In the genomic region with DNA sequence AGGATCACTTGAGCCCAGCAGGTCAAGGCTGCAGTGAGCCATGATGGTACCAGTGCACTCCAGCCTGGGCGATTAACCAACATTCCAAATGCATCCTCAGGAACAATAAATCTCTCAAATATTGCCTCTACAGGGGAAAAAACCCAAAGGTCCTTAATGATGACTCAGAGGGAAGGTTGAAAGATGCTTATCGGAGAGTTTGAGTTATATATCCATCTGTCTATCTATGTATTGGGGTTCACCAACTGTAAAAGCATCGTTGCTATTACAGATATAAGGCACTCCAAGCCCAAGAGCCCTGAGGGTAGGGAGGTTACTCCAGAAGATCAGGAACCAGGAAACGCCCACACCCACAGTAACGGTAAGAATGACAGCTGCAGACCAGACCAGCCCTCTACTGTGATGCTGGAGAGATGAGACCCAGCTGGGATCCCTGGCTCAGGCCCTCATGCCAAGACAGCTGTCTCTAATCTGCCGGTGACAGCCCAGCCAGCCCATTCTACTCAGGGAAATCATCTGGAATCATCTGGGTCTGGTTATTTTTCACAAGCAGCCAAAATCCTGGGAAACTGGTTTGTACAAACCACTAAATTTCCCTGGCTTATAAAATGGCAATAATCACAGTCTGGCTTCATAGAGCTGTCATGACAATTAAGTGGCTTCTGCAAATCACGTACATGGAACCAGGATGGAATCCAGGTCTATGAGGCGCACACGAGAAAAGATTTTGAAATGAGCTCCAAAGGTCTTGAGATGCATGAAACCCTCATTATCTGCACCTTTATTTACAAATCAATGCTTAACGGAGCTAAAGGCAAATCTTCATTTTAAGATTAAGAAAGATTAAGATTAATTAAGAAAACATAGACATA, we compare ENCODE assay signal across 10 cellular contexts. TPM values are rescaled to one million over a fixed set of nuclear protein-coding genes. Genes with fewer than 3 reads are reported as not detected.
DNase-seq lines count a peak whose midpoint lies in the region; ATAC-seq, FAIRE-seq and TF ChIP-seq lines count a peak whose summit lies in the region.
"Had no signal": no experiment of that assay in that cellular context is flagged by ENCODE, and none has a peak within 500 bp of the region (broad histone marks: within the 10 kb centered on the region; RNA-seq: fewer than 3 reads in every experiment).

No MANE protein-coding gene starts in this region.

- no peak overlapping the region for H3K4me2 ChIP-seq in K562 (ENCODE audit: insufficient read depth, low read length)

- in situ Hi-C loops in K562 (cut with MboI) (no loop called here), brain microvascular endothelial cell (cut with HindIII; ENCODE audit: low pct_ligation_motif_present, low sequenced_read_pairs) (no loop called here), GM13976 (cut with MboI; ENCODE audit: low sequenced_read_pairs, unreplicated experiment) (no loop called here)

- no peak overlapping the region for H2AFZ ChIP-seq in K562 (ENCODE audit: low read depth, low read length)

- H3K36me3 Mint-ChIP-seq in CD8-positive, alpha-beta T cell, result no peaks in the 10 kb centered on the region

- peaks cover 33% of the 10 kb centered on the region for H3K4me1 ChIP-seq in CD8-positive, alpha-beta T cell (ENCODE audit: insufficient read depth, low read length)
- H3K4me1 ChIP-seq in K562 (replicated peaks in 1 of 2; ENCODE audit: control insufficient read depth in 2 of 2, insufficient read depth in 2 of 2, low read length in 2 of 2) (no peaks in the 10 kb centered on the region; a peak in 1 of 5 replicates), mucosa of descending colon (ENCODE audit: low read depth) (peaks cover 9% of the 10 kb centered on the region)

- CTCF ChIA-PET in CD8-positive, alpha-beta T cell (lab: Charles Lee), result interaction anchor here (0.7 to 9.7 kb wide), 11 partner anchors 9 to 117 kb away, joined by 3 to 158 read pairs (median 4); a partner anchor contains a TSS
- CTCF ChIA-PET in K562 (lab: Yijun Ruan, JAX; ENCODE audit: low intra/inter-chr PET ratio), result no interaction called here

- FAIRE-seq in K562 (lab: Jason Lieb, UNC), result no peak

- H3K4me1 Mint-ChIP-seq in CD8-positive, alpha-beta T cell (ENCODE audit: low read depth), result peaks cover 57% of the 10 kb centered on the region

- no peak for TF ChIP-seq RAD21 in K562 (CRISPR knock-in tag; conservative IDR thresholded peaks at IDR 0.05 in 1 of 2, IDR thresholded peaks at IDR 0.05 in 1 of 2)

- no peaks in the 10 kb centered on the region for H3K79me2 ChIP-seq in K562 (ENCODE audit: control insufficient read depth, insufficient read depth, low read length)

- H3K9ac ChIP-seq in K562 (ENCODE audit: insufficient read depth in 1 of 2, low read depth in 2 of 2, low read length in 2 of 2), result no peak overlapping the region

- H3K27me3 ChIP-seq in CD8-positive, alpha-beta T cell (ENCODE audit: insufficient read depth, low read length), result no peaks in the 10 kb centered on the region
- H3K27me3 ChIP-seq in MG63 (no peaks in the 10 kb centered on the region), K562 (ENCODE audit: control insufficient read depth in 2 of 2, insufficient read depth in 2 of 2, low read length in 2 of 2) (peaks cover 0 to 4% of the 10 kb centered on the region in 2 experiments; a peak in 1 of 5 replicates), brain microvascular endothelial cell (replicated peaks) (no peaks in the 10 kb centered on the region)

- peak; percentile 25 for ATAC-seq in CD8-positive, alpha-beta T cell
- ATAC-seq in K562 (no peak), mucosa of descending colon (peak; percentile 64), HG02870 (IDR thresholded peaks at IDR 0.05; ENCODE audit: unreplicated experiment) (no peak), HG02678 (IDR thresholded peaks at IDR 0.05; ENCODE audit: unreplicated experiment) (no peak)

- no peaks in the 10 kb centered on the region for H3K9me1 ChIP-seq in K562 (ENCODE audit: control insufficient read depth, insufficient read depth, low read length)

- no peaks in the 10 kb centered on the region for H4K20me1 ChIP-seq in K562 (replicated peaks; ENCODE audit: control insufficient read depth, insufficient read depth, low read length)

- TF ChIP-seq POLR2A in K562 (conservative IDR thresholded peaks at IDR 0.05), result no peak

- peak overlapping the region; percentile 10 for H3K4me3 ChIP-seq in CD8-positive, alpha-beta T cell (ENCODE audit: low read depth, low read length)
- H3K4me3 ChIP-seq in MG63, result no peak overlapping the region
- no peak overlapping the region for H3K4me3 ChIP-seq in K562
- H3K4me3 ChIP-seq in mucosa of descending colon, result no peak overlapping the region
- H3K4me3 ChIP-seq in brain microvascular endothelial cell (ENCODE audit: low read depth, low read length), result no peak overlapping the region

- H3K9me3 Mint-ChIP-seq in CD8-positive, alpha-beta T cell, result no peaks in the 10 kb centered on the region

- intact Hi-C loops in CD8-positive, alpha-beta T cell (cut with DNase I, micrococcal nuclease), result loop anchor here in 1 of 2 experiments (1.0 to 10.0 kb wide), 3 partner anchors 25 to 226 kb away; no protein-coding TSS in a partner anchor
- intact Hi-C loops in K562 (cut with micrococcal nuclease) (no loop called here), mucosa of descending colon (cut with DNase I, micrococcal nuclease) (no loop called here)

- no peak for TF ChIP-seq CTCF in CD8-positive, alpha-beta T cell (IDR thresholded peaks at IDR 0.05)
- TF ChIP-seq CTCF in K562 (IDR thresholded peaks at IDR 0.05 in 2 of 3, conservative IDR thresholded peaks at IDR 0.05 in 1 of 3; ENCODE audit: insufficient read depth in 2 of 3, low read depth in 1 of 3, low read length in 3 of 3) (no peak), mucosa of descending colon (IDR thresholded peaks at IDR 0.05) (no peak), brain microvascular endothelial cell (IDR thresholded peaks at IDR 0.05; ENCODE audit: low read depth, low read length, missing control alignments) (no peak), GM13976 (IDR thresholded peaks at IDR 0.05; ENCODE audit: borderline replicate concordance, control extremely low read depth, extremely low read depth, insufficient read depth, missing control alignments) (no peak)

- no peaks in the 10 kb centered on the region for H3K9me3 ChIP-seq in CD8-positive, alpha-beta T cell (ENCODE audit: low read length)
- H3K9me3 ChIP-seq in MG63, result peaks cover 5% of the 10 kb centered on the region
- no peaks in the 10 kb centered on the region; the same call in 1 of the 2 replicates for H3K9me3 ChIP-seq in K562 (replicated peaks; ENCODE audit: control insufficient read depth, insufficient read depth, low read depth, low read length)
- H3K9me3 ChIP-seq in mucosa of descending colon, result no peaks in the 10 kb centered on the region

- POLR2A ChIA-PET in CD8-positive, alpha-beta T cell (lab: Charles Lee), result interaction anchor here (0.6 to 2.9 kb wide), 13 partner anchors 8 to 339 kb away, joined by 3 to 25 read pairs (median 5); a partner anchor contains a TSS
- POLR2A ChIA-PET in K562 (lab: Yijun Ruan, JAX), result interaction anchor here (0.9 to 2.1 kb wide), 2 partner anchors 16 to 82 kb away, joined by 3 to 6 read pairs; no protein-coding TSS in a partner anchor

- BruUV-seq in K562 (replicated peaks; lab: Mats Ljungman, UMichigan), result no TSS peak

- 9% methylated on average over 10 of the region's 10 CpGs for WGBS in K562 (ENCODE audit: insufficient coverage, low coverage, missing lambda C conversion rate)

- peak overlapping the region; percentile 44 for H3K4me3 Mint-ChIP-seq in CD8-positive, alpha-beta T cell

- H3K36me3 ChIP-seq in CD8-positive, alpha-beta T cell (ENCODE audit: insufficient read depth, low read length), result no peaks in the 10 kb centered on the region
- H3K36me3 ChIP-seq in MG63 (no peaks in the 10 kb centered on the region), K562 (ENCODE audit: control insufficient read depth, insufficient read depth, low read length) (no peaks in the 10 kb centered on the region), mucosa of descending colon (ENCODE audit: low read depth) (no peaks in the 10 kb centered on the region), brain microvascular endothelial cell (replicated peaks) (no peaks in the 10 kb centered on the region)

- no peak for TF ChIP-seq EP300 in K562 (IDR thresholded peaks at IDR 0.05; ENCODE audit: low read length)

- no peaks in the 10 kb centered on the region for H3K27me3 Mint-ChIP-seq in CD8-positive, alpha-beta T cell (ENCODE audit: low read depth)

- peak overlapping the region; percentile 64 for H3K27ac ChIP-seq in CD8-positive, alpha-beta T cell (ENCODE audit: low read depth, low read length)
- no peak overlapping the region for H3K27ac ChIP-seq in K562 (ENCODE audit: extremely low read depth, low read depth, low read length)
- H3K27ac ChIP-seq in brain microvascular endothelial cell, result no peak overlapping the region

- peak in 2 of 7 experiments; percentile 22 to 33 for DNase-seq in CD8-positive, alpha-beta T cell
- DNase-seq in MG63, result peak; percentile 90
- no peak for DNase-seq in K562 (ENCODE audit: extremely low read depth in 1 of 4, low spot score in 3 of 4)
- peak; percentile 53 to 62 (median 57) for DNase-seq in mucosa of descending colon
- DNase-seq in brain microvascular endothelial cell, result no peak
- DNase-seq in GM13976 (ENCODE audit: low spot score), result no peak
- DNase-seq: nucleus accumbens had no signal

- peak overlapping the region; percentile 96 for H3K27ac Mint-ChIP-seq in CD8-positive, alpha-beta T cell

RNA-seq across cellular contexts. Expression of a gene that starts 23.8 kb away (rescaled TPM):
- not detected for total RNA-seq in CD8-positive, alpha-beta T cell
- not detected in 2 replicates for total RNA-seq in MG63 (2014; rRNA removed; shearing (Covaris generic); ENCODE audit: low replicate concordance)
- total RNA-seq in K562 (2011; cell fraction: chromatin; rRNA removed; ENCODE audit: low replicate concordance), result not detected in 2 replicates
- total RNA-seq in K562 (2011; cell fraction: nucleolus; rRNA removed), result not detected in 2 replicates
- total RNA-seq in K562 (2011; cell fraction: nucleoplasm; rRNA removed), result not detected in 2 replicates
- not detected in 2 replicates for total RNA-seq in K562 (2014; rRNA removed)
- not detected in 2 replicates for total RNA-seq in K562 (2014; rRNA removed; fragmentation: Illumina TruSeq; extraction: Trizol)
- not detected in 2 replicates for total RNA-seq in K562 (2015; rRNA removed; fragmentation: Illumina TruSeq; extraction: Trizol)
- not detected in 2 replicates for total RNA-seq in K562 (2021)
- not detected in 2 replicates for polyA plus RNA-seq in K562 (2011; rRNA removed)
- polyA plus RNA-seq in K562 (2011; cell fraction: cytosol; rRNA removed), result 0.07 TPM in 1 of 2 replicates, not detected in the other
- not detected in 2 replicates for polyA plus RNA-seq in K562 (2011; cell fraction: nucleus; rRNA removed)
- polyA plus RNA-seq in K562 (2012), result 0.25 TPM in 1 of 2 replicates, not detected in the other
- polyA plus RNA-seq in K562 (2014; fragmentation: Illumina TruSeq; extraction: Trizol), result not detected in 2 replicates
- under 1 TPM; 0.10 to 0.14 TPM for polyA plus RNA-seq in K562 (2014; fragmentation: Nextera tagmentation; extraction: Ambion mirVana)
- 0.36 TPM in 1 of 2 replicates, not detected in the other for polyA plus RNA-seq in K562 (2014; rRNA removed)
- not detected in 2 replicates for polyA minus RNA-seq in K562 (2011; rRNA and poly(A)+ RNA removed)
- polyA minus RNA-seq in K562 (2011; cell fraction: cytosol; rRNA and poly(A)+ RNA removed), result not detected in 2 replicates
- polyA minus RNA-seq in K562 (2011; cell fraction: nucleus; rRNA and poly(A)+ RNA removed), result not detected in 2 replicates
- total RNA-seq in mucosa of descending colon, result under 1 TPM in 1 of 3 donors, not detected in 2; 0.35 TPM
- total RNA-seq: subcutaneous adipose tissue had no signal

RNA-seq across cellular contexts. Expression of a gene that starts 26.9 kb away (rescaled TPM):
- total RNA-seq in CD8-positive, alpha-beta T cell, result 10 to 100 TPM; 70.0 to 72.3 TPM
- not detected in 2 replicates for total RNA-seq in MG63 (2014; rRNA removed; shearing (Covaris generic); ENCODE audit: low replicate concordance)
- 0.81 TPM in 1 of 2 replicates, not detected in the other for total RNA-seq in K562 (2011; cell fraction: chromatin; rRNA removed; ENCODE audit: low replicate concordance)
- 0.26 and 0.67 TPM in 2 replicates for total RNA-seq in K562 (2011; cell fraction: nucleolus; rRNA removed)
- total RNA-seq in K562 (2011; cell fraction: nucleoplasm; rRNA removed), result 0.44 TPM in 1 of 2 replicates, not detected in the other
- 0.18 and 0.20 TPM in 2 replicates for total RNA-seq in K562 (2014; rRNA removed)
- total RNA-seq in K562 (2014; rRNA removed; fragmentation: Illumina TruSeq; extraction: Trizol), result not detected in 2 replicates
- total RNA-seq in K562 (2015; rRNA removed; fragmentation: Illumina TruSeq; extraction: Trizol), result 0.22 TPM in 1 of 2 replicates, not detected in the other
- 0.31 and 0.33 TPM in 2 replicates for total RNA-seq in K562 (2021)
- 0.28 and 0.64 TPM in 2 replicates for polyA plus RNA-seq in K562 (2011; rRNA removed)
- 0.74 and 2.1 TPM in 2 replicates for polyA plus RNA-seq in K562 (2011; cell fraction: cytosol; rRNA removed)
- polyA plus RNA-seq in K562 (2011; cell fraction: nucleus; rRNA removed), result 1.2 and 1.6 TPM in 2 replicates
- 0.51 and 0.73 TPM in 2 replicates for polyA plus RNA-seq in K562 (2012)
- polyA plus RNA-seq in K562 (2014; fragmentation: Illumina TruSeq; extraction: Trizol), result 0.26 and 0.27 TPM in 2 replicates
- polyA plus RNA-seq in K562 (2014; fragmentation: Nextera tagmentation; extraction: Ambion mirVana), result under 1 TPM; 0.04 to 0.06 TPM
- 0.17 and 0.19 TPM in 2 replicates for polyA plus RNA-seq in K562 (2014; rRNA removed)
- 0.11 and 0.12 TPM in 2 replicates for polyA minus RNA-seq in K562 (2011; rRNA and poly(A)+ RNA removed)
- not detected in 2 replicates for polyA minus RNA-seq in K562 (2011; cell fraction: cytosol; rRNA and poly(A)+ RNA removed)
- 0.56 and 0.67 TPM in 2 replicates for polyA minus RNA-seq in K562 (2011; cell fraction: nucleus; rRNA and poly(A)+ RNA removed)
- 1 to 10 TPM in 1 of 3 donors, under 1 TPM in 2; 0.23 to 1.5 (median 0.46) TPM for total RNA-seq in mucosa of descending colon

Comparison
In these comparisons a context has a peak if more than half of its experiments do, and no peak if none do; other contexts are left out.
1. ATAC-seq: peak in CD8-positive, alpha-beta T cell (single experiment) and mucosa of descending colon (single experiment); none in K562 (single experiment), HG02870 (single experiment) and HG02678 (single experiment).
2. DNase-seq: peak in MG63 (single experiment) and mucosa of descending colon (3 of 3); none in K562 (0 of 4), brain microvascular endothelial cell (single experiment) and GM13976 (single experiment).
3. RNA of a gene that starts 26.9 kb away (total RNA-seq): 70.0 to 72.3 TPM in CD8-positive, alpha-beta T cell; 0.23 to 1.5 TPM in mucosa of descending colon, 0.18 to 0.81 TPM in K562 and not detected in MG63; every median in the first group is over 10 times any median in the second.